In genomic region chr11:65560555-65561418, GRCh38 we compare ENCODE assay signal across 8 cellular contexts. TPM values are rescaled to one million over a fixed set of nuclear protein-coding genes. Genes with fewer than 3 reads are reported as not detected.
DNase-seq lines count a peak whose midpoint lies in the region; ATAC-seq and TF ChIP-seq lines count a peak whose summit lies in the region.

No MANE protein-coding gene starts in this region.

- H3K4me3 ChIP-seq in HUES6 (ENCODE audit: low read depth, low read length) (peak overlapping the region; percentile 27; the same call in 1 of the 2 replicates), suprapubic skin (no peak overlapping the region)

- 33% methylated on average over 15 of the region's 15 CpGs for WGBS in suprapubic skin

- CTCF ChIA-PET in GM10248 (lab: Yijun Ruan, JAX) = interaction anchor here (0.9 to 9.4 kb wide), 5 partner anchors 9 to 18 kb away, joined by 5 to 86 read pairs (median 12); partner anchors contain the start of genes FAM89B and ZNRD2

- H3K4me1 ChIP-seq in HUES6 (ENCODE audit: control insufficient read depth, insufficient read depth, low read length) = peaks cover 38% of the 10 kb centered on the region
- H3K4me1 ChIP-seq in suprapubic skin = peaks cover 60% of the 10 kb centered on the region

- H3K27me3 ChIP-seq in HUES6 (ENCODE audit: control insufficient read depth, insufficient read depth, low read length) (peaks cover 9% of the 10 kb centered on the region; the same call in 1 of the 2 replicates), suprapubic skin (no peaks in the 10 kb centered on the region)

- TF ChIP-seq EP300 in suprapubic skin (IDR thresholded peaks at IDR 0.05) = no peak

- POLR2A ChIA-PET in GM10248 (lab: Yijun Ruan, JAX) = no interaction called here

- H3K36me3 ChIP-seq in HUES6 (ENCODE audit: control insufficient read depth, insufficient read depth, low read length) (no peaks in the 10 kb centered on the region), suprapubic skin (no peaks in the 10 kb centered on the region)

- H3K9ac ChIP-seq in HUES6 (ENCODE audit: low read length) = no peak overlapping the region

- no peak for ATAC-seq in GM18870 (IDR thresholded peaks at IDR 0.05; ENCODE audit: unreplicated experiment)

- DNase-seq in AG08395 (ENCODE audit: low spot score) = peak; percentile 41
- peak; percentile 88 for DNase-seq in islet precursor cell
- DNase-seq in suprapubic skin (ENCODE audit: low spot score in 2 of 2) = no peak
- no peak for DNase-seq in T-helper 2 cell
- DNase-seq in GM10248 (ENCODE audit: extremely low spot score) = no peak

- H3K27ac ChIP-seq in HUES6 (ENCODE audit: low read depth, low read length) (no peak overlapping the region), angular gyrus (ENCODE audit: low read depth, low read length) (peak overlapping the region; percentile 68), suprapubic skin (peak overlapping the region; percentile 87)

- no peak for TF ChIP-seq CTCF in suprapubic skin (IDR thresholded peaks at IDR 0.05)
- no peak for TF ChIP-seq CTCF in GM10248 (IDR thresholded peaks at IDR 0.05; ENCODE audit: control extremely low read depth, extremely low read depth, low read depth, missing control alignments)

- H3K9me3 ChIP-seq in HUES6 (ENCODE audit: control insufficient read depth, insufficient read depth, low read depth, low read length) = no peaks in the 10 kb centered on the region
- H3K9me3 ChIP-seq in suprapubic skin = no peaks in the 10 kb centered on the region

- no peak for TF ChIP-seq POLR2A in suprapubic skin (IDR thresholded peaks at IDR 0.05)

RNA-seq across cellular contexts. Expression of gene LTBP3, which starts 2.6 kb away (rescaled TPM):
- 10 to 100 TPM; 65.1 to 86.7 (median 71.0) TPM for total RNA-seq in suprapubic skin

RNA-seq across cellular contexts. Expression of gene ZNRD2, which starts 9.5 kb away (rescaled TPM):
- 10 to 100 TPM; 60.9 to 97.4 (median 77.9) TPM for total RNA-seq in suprapubic skin

RNA-seq across cellular contexts. Expression of gene FAM89B, which starts 11.6 kb away (rescaled TPM):
- 100 to 1,000 TPM in 1 of 4 donors, 10 to 100 TPM in 3; 45.2 to 103 (median 72.0) TPM for total RNA-seq in suprapubic skin

RNA-seq across cellular contexts. Expression of gene EHBP1L1, which starts 15.1 kb away (rescaled TPM):
- total RNA-seq in suprapubic skin = 100 to 1,000 TPM in 1 of 4 donors, 10 to 100 TPM in 3; 40.3 to 150 (median 56.2) TPM

RNA-seq across cellular contexts. Expression of gene KCNK7, which starts 34.8 kb away (rescaled TPM):
- total RNA-seq in suprapubic skin = 100 to 1,000 TPM in 3 of 4 donors, 10 to 100 TPM in 1; 32.6 to 183 (median 144) TPM

Comparison
In these comparisons a context has a peak if more than half of its experiments do, and no peak if none do; other contexts are left out.
1. DNase-seq: peak in AG08395 (single experiment) and islet precursor cell (single experiment); none in suprapubic skin (0 of 2), T-helper 2 cell (0 of 5) and GM10248 (single experiment).